20 cellular contexts compared by ENCODE assay signal in the genomic region with DNA sequence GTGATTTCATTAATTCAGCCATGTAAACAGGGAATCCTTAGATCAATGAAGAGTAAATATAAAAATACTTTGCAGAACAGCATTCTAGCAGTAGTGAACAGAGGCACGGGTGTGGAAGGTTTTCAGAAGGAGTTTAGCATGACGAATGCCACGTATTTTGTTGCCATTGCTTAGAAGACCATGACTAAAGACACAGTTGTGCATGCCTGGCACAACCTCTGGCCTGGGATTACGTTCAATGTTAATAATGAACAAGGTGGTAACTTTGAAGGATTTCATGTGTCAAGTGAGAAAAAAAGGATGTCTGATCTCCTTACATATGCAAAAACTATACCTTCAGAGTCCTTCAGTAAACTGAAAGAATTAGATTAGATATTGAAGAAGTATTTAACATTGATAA.
DNase-seq lines count a peak whose midpoint lies in the region; FAIRE-seq and TF ChIP-seq lines count a peak whose summit lies in the region.
"Had no signal": no experiment of that assay in that cellular context is flagged by ENCODE, and none has a peak within 500 bp of the region (broad histone marks: within the 10 kb centered on the region; RNA-seq: fewer than 3 reads in every experiment).

No MANE protein-coding gene starts in this region.

- H3K9me3 Mint-ChIP-seq in astrocyte (ENCODE audit: unreplicated experiment) = no peaks in the 10 kb centered on the region

- no peaks in the 10 kb centered on the region for H3K36me3 ChIP-seq in astrocyte (ENCODE audit: insufficient read depth, low read length)
- H3K36me3 ChIP-seq in kidney epithelial cell (ENCODE audit: control insufficient read depth, insufficient read depth, low read length) = no peaks in the 10 kb centered on the region

- no peaks in the 10 kb centered on the region for H4K20me1 ChIP-seq in astrocyte (ENCODE audit: insufficient read depth, low read length)

- no peak overlapping the region for H3K4me2 ChIP-seq in astrocyte (ENCODE audit: low read length)

- no peak overlapping the region for H3K27ac ChIP-seq in astrocyte (ENCODE audit: low read depth, low read length)
- H3K27ac ChIP-seq: GM23248 had no signal

- no peaks in the 10 kb centered on the region for H3K27me3 Mint-ChIP-seq in astrocyte (ENCODE audit: low read depth, unreplicated experiment)
- H3K27me3 Mint-ChIP-seq: CD4-positive, CD25-positive, alpha-beta regulatory T cell had no signal

- no peaks in the 10 kb centered on the region for H3K4me1 ChIP-seq in astrocyte (ENCODE audit: insufficient read depth, low read length)
- H3K4me1 ChIP-seq: Caco-2 had no signal

- no peaks in the 10 kb centered on the region for H3K9me3 ChIP-seq in astrocyte (ENCODE audit: insufficient read depth, low read depth, low read length)
- H3K9me3 ChIP-seq: Caco-2 had no signal

- H3K79me2 ChIP-seq in astrocyte (ENCODE audit: insufficient read depth, low read length) = no peaks in the 10 kb centered on the region

- DNase-seq in astrocyte (ENCODE audit: low read depth) = no peak
- DNase-seq in kidney epithelial cell (ENCODE audit: low read depth) = peak; percentile 28
- DNase-seq in left kidney (ENCODE audit: low read depth, low spot score) = peak; percentile 45
- DNase-seq in effector CD4-positive, alpha-beta T cell = no peak
- DNase-seq in NCI-H2171 (lab: John Stamatoyannopoulos, UW) = no peak
- DNase-seq in H4 (ENCODE audit: low spot score) = no peak
- DNase-seq: C1 segment of cervical spinal cord; Caco-2; CD4-positive, CD25-positive, alpha-beta regulatory T cell; CD8-positive, alpha-beta T cell; DMS 273 treated with DMSO at 0.1 percent for 48 hours; DMS79; EL; GDM1; GM23248; H9 had no signal

- H2AFZ ChIP-seq in astrocyte (ENCODE audit: low read depth, low read length) = no peak overlapping the region
- H2AFZ ChIP-seq: GM23248 had no signal

- H3K9ac ChIP-seq in astrocyte (ENCODE audit: low read length) = no peak overlapping the region
- H3K9ac ChIP-seq: GM23248 had no signal

- no peak overlapping the region for H3K4me3 Mint-ChIP-seq in astrocyte (ENCODE audit: unreplicated experiment)
- H3K4me3 Mint-ChIP-seq: CD4-positive, CD25-positive, alpha-beta regulatory T cell; CD8-positive, alpha-beta T cell; H9 had no signal

- H3K27ac Mint-ChIP-seq in astrocyte (ENCODE audit: unreplicated experiment) = no peak overlapping the region
- H3K27ac Mint-ChIP-seq: CD4-positive, CD25-positive, alpha-beta regulatory T cell; CD8-positive, alpha-beta T cell; H9 had no signal

- TF ChIP-seq CTCF in astrocyte (IDR thresholded peaks at IDR 0.05; ENCODE audit: insufficient read depth, low read depth, low read length) (no peak), kidney epithelial cell (IDR thresholded peaks at IDR 0.05; ENCODE audit: insufficient read depth, low read length, poor library complexity, severe bottlenecking) (no peak)

- H3K27me3 ChIP-seq in astrocyte (ENCODE audit: insufficient read depth, low read length) = no peaks in the 10 kb centered on the region
- H3K27me3 ChIP-seq in kidney epithelial cell (ENCODE audit: control insufficient read depth, insufficient read depth, low read length) = no peaks in the 10 kb centered on the region

- no peaks in the 10 kb centered on the region for H3K36me3 Mint-ChIP-seq in astrocyte (ENCODE audit: low read depth, unreplicated experiment)
- H3K36me3 Mint-ChIP-seq: CD4-positive, CD25-positive, alpha-beta regulatory T cell; CD8-positive, alpha-beta T cell had no signal

- FAIRE-seq in astrocyte (lab: Jason Lieb, UNC) = peak; percentile 85
- FAIRE-seq: D721Med, GM12878, GM19239, H1 had no signal

- H3K4me1 Mint-ChIP-seq in astrocyte (ENCODE audit: low read depth, unreplicated experiment) = no peaks in the 10 kb centered on the region
- H3K4me1 Mint-ChIP-seq: CD4-positive, CD25-positive, alpha-beta regulatory T cell; H9 had no signal

- H3K4me3 ChIP-seq in astrocyte (ENCODE audit: insufficient read depth, low read depth, low read length) (no peak overlapping the region), kidney epithelial cell (ENCODE audit: low read depth, low read length) (no peak overlapping the region)
- H3K4me3 ChIP-seq: GM12878, GM23248 had no signal

Comparison
In these comparisons a context has a peak if more than half of its experiments do, and no peak if none do; other contexts are left out.
1. DNase-seq: peak in kidney epithelial cell (single experiment) and left kidney (single experiment); none in astrocyte (single experiment), effector CD4-positive, alpha-beta T cell (single experiment), NCI-H2171 (single experiment) and H4 (single experiment).